8 cellular contexts compared by ENCODE assay signal in the genomic region with DNA sequence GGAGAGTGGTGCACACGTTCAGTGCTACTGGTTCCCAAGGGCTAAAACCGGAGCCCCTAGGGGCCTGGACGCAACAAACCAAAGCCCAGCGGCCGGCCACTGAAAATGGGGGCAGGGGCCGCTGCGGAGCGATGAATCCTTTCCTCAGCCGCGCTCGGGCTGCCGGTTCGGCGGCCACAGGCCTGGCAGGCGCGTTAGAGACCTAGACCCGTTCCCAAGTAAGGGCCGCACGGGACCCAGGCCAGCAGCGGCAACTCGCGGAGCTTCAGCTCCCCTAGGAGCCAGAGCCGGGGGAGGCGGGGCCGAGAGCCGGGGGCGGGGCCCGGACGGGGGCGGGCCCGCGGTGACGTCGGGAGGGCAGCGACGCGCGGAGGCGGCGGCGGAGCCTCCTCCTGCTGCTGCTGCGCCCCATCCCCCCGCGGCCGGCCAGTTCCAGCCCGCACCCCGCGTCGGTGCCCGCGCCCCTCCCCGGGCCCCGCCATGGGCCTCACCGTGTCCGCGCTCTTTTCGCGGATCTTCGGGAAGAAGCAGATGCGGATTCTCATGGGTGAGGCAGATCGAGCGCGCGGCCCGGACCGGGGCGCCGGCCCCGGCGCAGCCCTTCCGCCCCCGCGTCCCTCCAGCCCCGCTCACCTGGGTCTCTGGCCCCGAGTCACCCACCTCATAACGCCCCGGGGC.
DNase-seq lines count a peak whose midpoint lies in the region; ATAC-seq lines count a peak whose summit lies in the region.

A gene (plus strand): TSS at position 393 of the 678 bp plus-strand sequence. CDS start 88 bp downstream, at position 481.

- DNase-seq in ACHN (peak; percentile 91), NCI-H2227 (lab: John Stamatoyannopoulos, UW; ENCODE audit: unreplicated experiment) (peak; percentile 93), iris pigment epithelial cell (ENCODE audit: low read depth) (peak; percentile 73)
- DNase-seq in activated CD4-positive, CD25-positive, alpha-beta regulatory T cell (lab: John Stamatoyannopoulos, UW): peak; percentile 71 to 79 (median 78)
- DNase-seq in central memory CD4-positive, alpha-beta T cell: peak; percentile 80
- peak; percentile 89 for DNase-seq in stimulated activated CD4-positive, alpha-beta T cell treated with anti-CD3 and anti-CD28 coated beads, Interleukin-12 subunit alpha, Interleukin-12 subunit beta, amount 100 ng/mL, for 4 hours

- ATAC-seq in GM18868 (IDR thresholded peaks at IDR 0.05; ENCODE audit: unreplicated experiment): peak; percentile 76
- peak; percentile 64 for ATAC-seq in HG03103 (IDR thresholded peaks at IDR 0.05; ENCODE audit: low read depth, unreplicated experiment)

- in situ Hi-C loops in ACHN (cut with HindIII; ENCODE audit: low pct_ligation_motif_present, low pct_unique_long_range_greater_than_20kb, low sequenced_read_pairs): no loop called here

Comparison
In these comparisons a context has a peak if more than half of its experiments do, and no peak if none do; other contexts are left out.
1. Peak in every context shown above with its lines: DNase-seq and ATAC-seq.